ENCODE assay signal across 35 cellular contexts in the genomic region with DNA sequence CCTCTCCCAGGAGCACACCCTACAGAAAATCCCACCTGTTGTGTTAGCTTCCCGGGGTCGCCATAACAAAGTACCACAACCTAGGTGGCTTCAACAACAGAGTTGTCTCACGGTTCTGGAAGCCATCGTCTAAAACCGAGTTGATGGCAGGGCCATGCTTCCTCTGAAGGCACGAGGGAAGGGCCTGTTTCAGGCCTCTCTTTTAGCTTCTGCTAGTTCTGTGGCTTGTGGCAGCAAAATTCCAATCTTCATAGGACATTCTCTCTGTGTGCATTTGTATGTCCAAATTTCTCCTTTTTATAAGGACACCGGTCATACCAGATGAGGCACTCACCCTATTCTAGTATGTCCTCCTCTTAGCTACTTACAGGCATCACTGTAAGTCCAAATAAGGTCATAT. TPM values are rescaled to one million over a fixed set of nuclear protein-coding genes. Genes with fewer than 3 reads are reported as not detected.
"Had no signal": no experiment of that assay in that cellular context is flagged by ENCODE, and none has a peak within 500 bp of the region (broad histone marks: within the 10 kb centered on the region; RNA-seq: fewer than 3 reads in every experiment).

No MANE protein-coding gene starts in this region.

- H3K4me3 ChIP-seq: ascending aorta, breast epithelium, coronary artery, esophagus squamous epithelium, gastroesophageal sphincter, heart right ventricle, hepatocyte had no signal

- ATAC-seq: activated CD4-positive, alpha-beta T cell treated with anti-CD3 and anti-CD28 coated beads for 36 hours; activated CD8-positive, alpha-beta T cell treated with anti-CD3 and anti-CD28 coated beads, Interleukin-2, amount 10 ng/mL, durations not matched to agents 7 days and 5 days; activated naive CD4-positive, alpha-beta T cell treated with anti-CD3 and anti-CD28 coated beads, Interleukin-2, amount 50 U/mL, for 72 hours; activated T-cell treated with anti-CD3 and anti-CD28 coated beads, Interleukin-2, amount 50 U/mL, for 72 hours; effector memory CD8-positive, alpha-beta T cell; gastroesophageal sphincter; heart right ventricle; T-helper 17 cell had no signal

- H3K79me2 ChIP-seq: hepatocyte had no signal

- H3K36me3 Mint-ChIP-seq: activated CD4-positive, alpha-beta memory T cell treated with anti-CD3 and anti-CD28 coated beads for 36 hours; activated naive CD4-positive, alpha-beta T cell treated with anti-CD3 and anti-CD28 coated beads, Interleukin-2, amount 10 ng/mL, durations not matched to agents 7 days and 5 days; activated naive CD4-positive, alpha-beta T cell treated with anti-CD3 and anti-CD28 coated beads, Interleukin-2, amount 50 U/mL, for 72 hours; activated naive CD8-positive, alpha-beta T cell treated with anti-CD3 and anti-CD28 coated beads, Interleukin-2, amount 10 ng/mL, durations not matched to agents 7 days and 5 days; brain had no signal

- H3K27ac Mint-ChIP-seq: activated CD4-positive, alpha-beta memory T cell treated with anti-CD3 and anti-CD28 coated beads for 36 hours; activated CD4-positive, alpha-beta T cell treated with anti-CD3 and anti-CD28 coated beads for 36 hours; activated CD4-positive, alpha-beta T cell treated with anti-CD3 and anti-CD28 coated beads, Interleukin-2, amount 10 ng/mL, durations not matched to agents 24 days and 14 days; activated CD8-positive, alpha-beta T cell treated with anti-CD3 and anti-CD28 coated beads, Interleukin-2, amount 10 ng/mL, durations not matched to agents 7 days and 5 days; activated naive CD4-positive, alpha-beta T cell treated with anti-CD3 and anti-CD28 coated beads, Interleukin-2, amount 10 ng/mL, durations not matched to agents 7 days and 5 days; activated naive CD4-positive, alpha-beta T cell treated with anti-CD3 and anti-CD28 coated beads, Interleukin-2, amount 50 U/mL, for 72 hours; activated naive CD8-positive, alpha-beta T cell treated with anti-CD3 and anti-CD28 coated beads, Interleukin-2, amount 10 ng/mL, durations not matched to agents 7 days and 5 days; activated T-cell treated with anti-CD3 and anti-CD28 coated beads, Interleukin-2, amount 50 U/mL, for 24 hours; activated T-cell treated with anti-CD3 and anti-CD28 coated beads, Interleukin-2, amount 50 U/mL, for 72 hours; brain; effector memory CD8-positive, alpha-beta T cell; T-helper 17 cell; T-helper 2 cell treated with Interferon-gamma antibody and Interleukin-4, amounts not matched to agents 5 μg/mL and 100 μg/mL, for 36 hours had no signal

- H3K4me1 Mint-ChIP-seq: central memory CD8-positive, alpha-beta T cell had no signal

- H3K27ac ChIP-seq: ascending aorta, breast epithelium, coronary artery, esophagus squamous epithelium, gastroesophageal sphincter, heart right ventricle, hepatocyte had no signal

- H3K4me2 ChIP-seq: hepatocyte had no signal

- H3K36me3 ChIP-seq: ascending aorta, breast epithelium, esophagus squamous epithelium, gastroesophageal sphincter, heart right ventricle had no signal

- H3K4me3 Mint-ChIP-seq: activated CD4-positive, alpha-beta memory T cell treated with anti-CD3 and anti-CD28 coated beads for 36 hours; activated CD4-positive, alpha-beta T cell treated with anti-CD3 and anti-CD28 coated beads for 36 hours; activated CD4-positive, alpha-beta T cell treated with anti-CD3 and anti-CD28 coated beads, Interleukin-2, amount 10 ng/mL, durations not matched to agents 24 days and 14 days; activated CD8-positive, alpha-beta T cell treated with anti-CD3 and anti-CD28 coated beads, Interleukin-2, amount 10 ng/mL, durations not matched to agents 7 days and 5 days; activated naive CD4-positive, alpha-beta T cell treated with anti-CD3 and anti-CD28 coated beads, Interleukin-2, amount 10 ng/mL, durations not matched to agents 7 days and 5 days; activated naive CD8-positive, alpha-beta T cell treated with anti-CD3 and anti-CD28 coated beads, Interleukin-2, amount 10 ng/mL, durations not matched to agents 7 days and 5 days; activated T-cell treated with anti-CD3 and anti-CD28 coated beads, Interleukin-2, amount 50 U/mL, for 24 hours; activated T-cell treated with anti-CD3 and anti-CD28 coated beads, Interleukin-2, amount 50 U/mL, for 72 hours; brain; central memory CD8-positive, alpha-beta T cell; effector memory CD8-positive, alpha-beta T cell; T-helper 17 cell; T-helper 2 cell treated with Interferon-gamma antibody and Interleukin-4, amounts not matched to agents 5 μg/mL and 100 μg/mL, for 36 hours had no signal

- H3K4me1 ChIP-seq: ascending aorta, breast epithelium had no signal

- H3K9me3 ChIP-seq: ascending aorta, breast epithelium, esophagus squamous epithelium, gastroesophageal sphincter, heart right ventricle had no signal

- DNase-seq: activated CD4-positive, alpha-beta memory T cell treated with anti-CD3 and anti-CD28 coated beads for 36 hours; activated CD4-positive, alpha-beta T cell treated with anti-CD3 and anti-CD28 coated beads for 36 hours; activated CD4-positive, alpha-beta T cell treated with anti-CD3 and anti-CD28 coated beads, Interleukin-2, amount 10 ng/mL, durations not matched to agents 24 days and 14 days; activated CD4-positive, CD25-positive, alpha-beta regulatory T cell; activated CD4-positive, CD25-positive, alpha-beta regulatory T cell treated with anti-CD3 and anti-CD28 coated beads, Interleukin-2, amount 50 U/mL, for 72 hours; activated CD8-positive, alpha-beta memory T cell treated with anti-CD3 and anti-CD28 coated beads, Interleukin-2, amount 50 U/mL, for 48 hours; activated CD8-positive, alpha-beta T cell treated with anti-CD3 and anti-CD28 coated beads, Interleukin-2, amount 10 ng/mL, durations not matched to agents 7 days and 5 days; activated gamma-delta T cell; activated naive CD4-positive, alpha-beta T cell; activated naive CD4-positive, alpha-beta T cell treated with anti-CD3 and anti-CD28 coated beads, Interleukin-2, amount 10 ng/mL, durations not matched to agents 7 days and 5 days; activated naive CD8-positive, alpha-beta T cell treated with anti-CD3 and anti-CD28 coated beads, Interleukin-2, amount 10 ng/mL, durations not matched to agents 7 days and 5 days; activated T-cell treated with anti-CD3 and anti-CD28 coated beads for 4 hours; activated T-cell treated with anti-CD3 and anti-CD28 coated beads, Interleukin-2, amount 50 U/mL, for 24 hours; activated T-cell treated with anti-CD3 and anti-CD28 coated beads, Interleukin-2, amount 50 U/mL, for 72 hours; dermis blood vessel endothelial cell; effector CD4-positive, alpha-beta T cell; effector memory CD8-positive, alpha-beta T cell; esophagus squamous epithelium; foreskin melanocyte; heart right ventricle; T-helper 17 cell; T1000 had no signal

- H3K9me3 Mint-ChIP-seq: activated CD4-positive, alpha-beta memory T cell treated with anti-CD3 and anti-CD28 coated beads for 36 hours; activated CD4-positive, alpha-beta T cell treated with anti-CD3 and anti-CD28 coated beads, Interleukin-2, amount 10 ng/mL, durations not matched to agents 24 days and 14 days; activated naive CD4-positive, alpha-beta T cell treated with anti-CD3 and anti-CD28 coated beads, Interleukin-2, amount 10 ng/mL, durations not matched to agents 7 days and 5 days; activated naive CD4-positive, alpha-beta T cell treated with anti-CD3 and anti-CD28 coated beads, Interleukin-2, amount 50 U/mL, for 72 hours; activated naive CD8-positive, alpha-beta T cell treated with anti-CD3 and anti-CD28 coated beads, Interleukin-2, amount 10 ng/mL, durations not matched to agents 7 days and 5 days; activated T-cell treated with anti-CD3 and anti-CD28 coated beads, Interleukin-2, amount 50 U/mL, for 24 hours; activated T-cell treated with anti-CD3 and anti-CD28 coated beads, Interleukin-2, amount 50 U/mL, for 72 hours; brain; central memory CD8-positive, alpha-beta T cell; effector memory CD8-positive, alpha-beta T cell; T-helper 2 cell treated with Interferon-gamma antibody and Interleukin-4, amounts not matched to agents 5 μg/mL and 100 μg/mL, for 36 hours had no signal

- H2AFZ ChIP-seq: hepatocyte had no signal

RNA-seq across cellular contexts. Expression of a gene that starts 3.2 kb away (rescaled TPM):
- total RNA-seq: activated CD4-positive, alpha-beta memory T cell treated with anti-CD3 and anti-CD28 coated beads for 36 hours; activated CD4-positive, alpha-beta T cell treated with anti-CD3 and anti-CD28 coated beads, Interleukin-2, amount 10 ng/mL, durations not matched to agents 24 days and 14 days; activated CD8-positive, alpha-beta T cell treated with anti-CD3 and anti-CD28 coated beads, Interleukin-2, amount 10 ng/mL, durations not matched to agents 7 days and 5 days; activated naive CD4-positive, alpha-beta T cell treated with anti-CD3 and anti-CD28 coated beads, Interleukin-2, amount 50 U/mL, for 72 hours; activated naive CD8-positive, alpha-beta T cell treated with anti-CD3 and anti-CD28 coated beads, Interleukin-2, amount 10 ng/mL, durations not matched to agents 7 days and 5 days; activated T-cell treated with anti-CD3 and anti-CD28 coated beads, Interleukin-2, amount 50 U/mL, for 72 hours; ascending aorta; cardiac septum; dermis blood vessel endothelial cell; esophagus squamous epithelium; fibroblast of lung; fibroblast of villous mesenchyme; glomerular endothelial cell; heart right ventricle; hepatocyte; T-helper 17 cell had no signal

RNA-seq across cellular contexts. Expression of a gene that starts 18.7 kb away (rescaled TPM):
- total RNA-seq: activated CD4-positive, alpha-beta memory T cell treated with anti-CD3 and anti-CD28 coated beads for 36 hours; activated CD4-positive, alpha-beta T cell treated with anti-CD3 and anti-CD28 coated beads for 36 hours; activated CD4-positive, alpha-beta T cell treated with anti-CD3 and anti-CD28 coated beads, Interleukin-2, amount 10 ng/mL, durations not matched to agents 24 days and 14 days; activated CD8-positive, alpha-beta T cell treated with anti-CD3 and anti-CD28 coated beads, Interleukin-2, amount 10 ng/mL, durations not matched to agents 7 days and 5 days; activated naive CD4-positive, alpha-beta T cell treated with anti-CD3 and anti-CD28 coated beads, Interleukin-2, amount 50 U/mL, for 72 hours; activated naive CD8-positive, alpha-beta T cell treated with anti-CD3 and anti-CD28 coated beads, Interleukin-2, amount 10 ng/mL, durations not matched to agents 7 days and 5 days; activated T-cell treated with anti-CD3 and anti-CD28 coated beads, Interleukin-2, amount 50 U/mL, for 72 hours; ascending aorta; breast epithelium; fibroblast of lung; fibroblast of villous mesenchyme; glomerular endothelial cell; hepatocyte had no signal
